Comparison of ENCODE assay signal across 11 cellular contexts in genomic region chr19:13079542-13079986, GRCh38. TPM values are rescaled to one million over a fixed set of nuclear protein-coding genes. Genes with fewer than 3 reads are reported as not detected.
DNase-seq lines count a peak whose midpoint lies in the region; ATAC-seq and TF ChIP-seq lines count a peak whose summit lies in the region.
"Had no signal": no experiment of that assay in that cellular context is flagged by ENCODE, and none has a peak within 500 bp of the region (broad histone marks: within the 10 kb centered on the region; RNA-seq: fewer than 3 reads in every experiment).

No MANE protein-coding gene starts in this region.

- H2AFZ ChIP-seq in osteoblast (ENCODE audit: low read length): no peak overlapping the region

- peaks cover 4% of the 10 kb centered on the region for H3K4me1 Mint-ChIP-seq in activated T-cell treated with anti-CD3 and anti-CD28 coated beads, Interleukin-2, amount 50 U/mL, for 4 hours (ENCODE audit: low read depth)
- H3K4me1 Mint-ChIP-seq: activated CD4-positive, alpha-beta T cell treated with anti-CD3 and anti-CD28 coated beads for 36 hours had no signal

- no peak overlapping the region for H3K4me3 Mint-ChIP-seq in activated T-cell treated with anti-CD3 and anti-CD28 coated beads, Interleukin-2, amount 50 U/mL, for 4 hours
- H3K4me3 Mint-ChIP-seq: activated CD4-positive, alpha-beta T cell treated with anti-CD3 and anti-CD28 coated beads for 36 hours had no signal

- H3K9me3 ChIP-seq in muscle layer of colon (ENCODE audit: low read length) (no peaks in the 10 kb centered on the region), osteoblast (ENCODE audit: low read depth, low read length) (no peaks in the 10 kb centered on the region)

- peak overlapping the region; percentile 53 for H3K9ac ChIP-seq in muscle layer of colon (ENCODE audit: low read length)

- H3K4me3 ChIP-seq in AG10803 (ENCODE audit: low read length): no peak overlapping the region
- H3K4me3 ChIP-seq in muscle layer of colon (ENCODE audit: low read depth in 1 of 2, low read length in 2 of 2): no peak overlapping the region
- H3K4me3 ChIP-seq in osteoblast (ENCODE audit: insufficient read depth, low read length): no peak overlapping the region

- H3K36me3 Mint-ChIP-seq in activated T-cell treated with anti-CD3 and anti-CD28 coated beads, Interleukin-2, amount 50 U/mL, for 4 hours (ENCODE audit: insufficient read depth): peaks cover 2% of the 10 kb centered on the region

- ATAC-seq in activated T-cell treated with anti-CD3 and anti-CD28 coated beads, Interleukin-2, amount 50 U/mL, for 4 hours: no peak
- ATAC-seq: activated CD4-positive, alpha-beta T cell treated with anti-CD3 and anti-CD28 coated beads for 36 hours had no signal

- H3K9me3 Mint-ChIP-seq in activated T-cell treated with anti-CD3 and anti-CD28 coated beads, Interleukin-2, amount 50 U/mL, for 4 hours: no peaks in the 10 kb centered on the region

- H3K4me1 ChIP-seq in muscle layer of colon (ENCODE audit: insufficient read depth, low read length) (peaks cover 69% of the 10 kb centered on the region), osteoblast (ENCODE audit: insufficient read depth, low read length) (no peaks in the 10 kb centered on the region)

- no peak for TF ChIP-seq CTCF in AG10803 (conservative IDR thresholded peaks at IDR 0.05; ENCODE audit: low read length)
- TF ChIP-seq CTCF in osteoblast (IDR thresholded peaks at IDR 0.05; ENCODE audit: extremely low read depth, low read depth, low read length): no peak

- peak; percentile 86 for DNase-seq in AG10803 (ENCODE audit: low read depth)
- peak; percentile 24 to 54 for DNase-seq in Kasumi-1 (lab: John Stamatoyannopoulos, UW)
- peak; percentile 67 for DNase-seq in dedifferentiated amniotic fluid mesenchymal stem cell (ENCODE audit: extremely low spot score)
- DNase-seq in activated T-cell treated with anti-CD3 and anti-CD28 coated beads, Interleukin-2, amount 50 U/mL, for 4 hours: no peak
- DNase-seq in stimulated activated CD4-positive, alpha-beta T cell treated with anti-CD3 and anti-CD28 coated beads, Interleukin-12 subunit alpha, Interleukin-12 subunit beta, amount 100 ng/mL, for 4 hours: no peak
- no peak for DNase-seq in stimulated activated naive CD4-positive, alpha-beta T cell (lab: John Stamatoyannopoulos, UW)
- no peak for DNase-seq in osteoblast (ENCODE audit: insufficient read length, low spot score, missing footprints)
- DNase-seq: activated CD4-positive, alpha-beta T cell treated with anti-CD3 and anti-CD28 coated beads for 36 hours; dermis blood vessel endothelial cell; NCI-H1417 treated with DMSO at 0.1 percent for 48 hours had no signal

- H3K79me2 ChIP-seq in osteoblast (ENCODE audit: insufficient read depth, low read length): no peaks in the 10 kb centered on the region

- peaks cover 17% of the 10 kb centered on the region for H4K20me1 ChIP-seq in osteoblast (ENCODE audit: insufficient read depth, low read length)

- no peak overlapping the region for H3K4me2 ChIP-seq in osteoblast (ENCODE audit: insufficient read depth, low read length)

- H3K36me3 ChIP-seq in muscle layer of colon (ENCODE audit: insufficient read depth, low read length) (peaks cover 54% of the 10 kb centered on the region), osteoblast (ENCODE audit: insufficient read depth, low read length) (peaks cover 78% of the 10 kb centered on the region)

- no peaks in the 10 kb centered on the region for H3K27me3 Mint-ChIP-seq in activated T-cell treated with anti-CD3 and anti-CD28 coated beads, Interleukin-2, amount 50 U/mL, for 4 hours (ENCODE audit: low read depth)
- H3K27me3 Mint-ChIP-seq: activated CD4-positive, alpha-beta T cell treated with anti-CD3 and anti-CD28 coated beads for 36 hours had no signal

- H3K27me3 ChIP-seq in muscle layer of colon (ENCODE audit: control insufficient read depth in 1 of 2, insufficient read depth in 2 of 2, low read length in 2 of 2) (no peaks in the 10 kb centered on the region), osteoblast (ENCODE audit: insufficient read depth, low read length) (no peaks in the 10 kb centered on the region)

- H3K27ac ChIP-seq in muscle layer of colon (ENCODE audit: low read depth, low read length): peak overlapping the region; percentile 95
- H3K27ac ChIP-seq in osteoblast (ENCODE audit: low read depth, low read length): no peak overlapping the region

RNA-seq across cellular contexts. Expression of gene LYL1, which starts 23.1 kb away (rescaled TPM):
- total RNA-seq in activated T-cell treated with anti-CD3 and anti-CD28 coated beads, Interleukin-2, amount 50 U/mL, for 4 hours: 1 to 10 TPM; 1.9 to 3.0 (median 2.9) TPM
- total RNA-seq in osteoblast: 0.29 and 0.36 TPM in 2 replicates

RNA-seq across cellular contexts. Expression of gene TRMT1, which starts 37.0 kb away (rescaled TPM):
- total RNA-seq in activated T-cell treated with anti-CD3 and anti-CD28 coated beads, Interleukin-2, amount 50 U/mL, for 4 hours: 100 to 1,000 TPM; 240 to 248 (median 246) TPM
- 18.6 and 29.7 TPM in 2 replicates for total RNA-seq in osteoblast

RNA-seq across cellular contexts. Expression of gene NACC1, which starts 38.5 kb away (rescaled TPM):
- total RNA-seq in activated T-cell treated with anti-CD3 and anti-CD28 coated beads, Interleukin-2, amount 50 U/mL, for 4 hours: 100 to 1,000 TPM; 127 to 137 (median 134) TPM
- total RNA-seq in osteoblast: 53.9 and 62.5 TPM in 2 replicates

Comparison
In these comparisons a context has a peak if more than half of its experiments do, and no peak if none do; other contexts are left out.
1. DNase-seq: peak in AG10803 (single experiment), Kasumi-1 (2 of 2) and dedifferentiated amniotic fluid mesenchymal stem cell (single experiment); none in activated T-cell treated with anti-CD3 and anti-CD28 coated beads, Interleukin-2, amount 50 U/mL, for 4 hours (single experiment), stimulated activated CD4-positive, alpha-beta T cell treated with anti-CD3 and anti-CD28 coated beads, Interleukin-12 subunit alpha, Interleukin-12 subunit beta, amount 100 ng/mL, for 4 hours (single experiment), stimulated activated naive CD4-positive, alpha-beta T cell (0 of 6) and osteoblast (single experiment).